8 cellular contexts compared by ENCODE assay signal in genomic region chr2:27322766-27323591, GRCh38. TPM values are rescaled to one million over a fixed set of nuclear protein-coding genes. Genes with fewer than 3 reads are reported as not detected.
DNase-seq lines count a peak whose midpoint lies in the region; ATAC-seq and TF ChIP-seq lines count a peak whose summit lies in the region.

Gene MPV17 (minus strand): TSS chr2:27323097. CDS start chr2:27322517, 580 bp downstream.

- H3K36me3 ChIP-seq in CD8-positive, alpha-beta T cell (ENCODE audit: insufficient read depth, low read length) = no peaks in the 10 kb centered on the region
- H3K36me3 ChIP-seq in lung (ENCODE audit: control insufficient read depth in 2 of 2, insufficient read depth in 2 of 2, low read length in 2 of 2) = peaks cover 9 to 13% of the 10 kb centered on the region in 2 donors

- H3K4me3 ChIP-seq in CD8-positive, alpha-beta T cell (ENCODE audit: low read depth, low read length) = peak within 1 kb of the TSS; percentile 81
- H3K4me3 ChIP-seq in lung = peak within 1 kb of the TSS; percentile 70

- peak within 1 kb of the TSS; percentile 99 for H3K4me3 Mint-ChIP-seq in CD8-positive, alpha-beta T cell

- DNase-seq in CD8-positive, alpha-beta T cell = peak; percentile 65 to 89 (median 84)
- DNase-seq in HPDE6-E6E7 (ENCODE audit: extremely low spot score) = peak; percentile 97
- DNase-seq in NK-92 (lab: John Stamatoyannopoulos, UW; ENCODE audit: unreplicated experiment) = peak; percentile 15
- DNase-seq in activated CD8-positive, alpha-beta memory T cell treated with anti-CD3 and anti-CD28 coated beads for 1 hour (ENCODE audit: extremely low read depth in 1 of 2, low read depth in 1 of 2) = peak; percentile 63 to 77
- DNase-seq in effector CD4-positive, alpha-beta T cell = peak; percentile 83
- peak; percentile 94 for DNase-seq in lung (ENCODE audit: low spot score)
- peak; percentile 77 to 89 (median 84) for DNase-seq in stimulated activated CD4-positive, alpha-beta T cell treated with anti-CD3 and anti-CD28 coated beads, TNF-alpha, amount 100 ng/mL, for 24 hours (ENCODE audit: low read depth in 3 of 3)

- H3K27ac Mint-ChIP-seq in CD8-positive, alpha-beta T cell = peak within 1 kb of the TSS; percentile 99

- TF ChIP-seq CTCF in CD8-positive, alpha-beta T cell (IDR thresholded peaks at IDR 0.05) = no peak
- TF ChIP-seq CTCF in lung (IDR thresholded peaks at IDR 0.05; ENCODE audit: control extremely low read depth, extremely low read depth) = no peak

- POLR2A ChIA-PET in CD8-positive, alpha-beta T cell (lab: Charles Lee) = interaction anchor here (0.5 to 2.7 kb wide), 13 partner anchors 9 to 1571 kb away, joined by 3 to 13 read pairs (median 4); partner anchors contain the start of genes EIF2B4, GTF3C2, PPM1G and SLC4A1AP

- ATAC-seq in CD8-positive, alpha-beta T cell = peak; percentile 96
- ATAC-seq in GM19463 (IDR thresholded peaks at IDR 0.05; ENCODE audit: unreplicated experiment) (peak; percentile 96), lung (ENCODE audit: insufficient read depth, low FRiP score) (peak; percentile 91)

- no peaks in the 10 kb centered on the region for H3K27me3 ChIP-seq in CD8-positive, alpha-beta T cell (ENCODE audit: insufficient read depth, low read length)
- no peaks in the 10 kb centered on the region for H3K27me3 ChIP-seq in lung (ENCODE audit: control insufficient read depth, insufficient read depth)

- peaks cover 9% of the 10 kb centered on the region for H3K4me1 ChIP-seq in CD8-positive, alpha-beta T cell (ENCODE audit: insufficient read depth, low read length)
- peaks cover 12 to 23% of the 10 kb centered on the region in 2 donors for H3K4me1 ChIP-seq in lung (ENCODE audit: control insufficient read depth in 2 of 2, insufficient read depth in 2 of 2, low read length in 2 of 2)

- CTCF ChIA-PET in CD8-positive, alpha-beta T cell (lab: Charles Lee) = interaction anchor here (0.5 to 2.4 kb wide), 7 partner anchors 9 to 43 kb away, joined by 3 to 11 read pairs (median 4); no protein-coding TSS in a partner anchor

- no peaks in the 10 kb centered on the region for H3K9me3 Mint-ChIP-seq in CD8-positive, alpha-beta T cell

- peak within 1 kb of the TSS; percentile 89 for H3K27ac ChIP-seq in CD8-positive, alpha-beta T cell (ENCODE audit: low read depth, low read length)
- peak within 1 kb of the TSS; percentile 91 to 97 for H3K27ac ChIP-seq in lung (ENCODE audit: low read depth in 1 of 2, low read length in 1 of 2)

- intact Hi-C loops in CD8-positive, alpha-beta T cell (cut with DNase I, micrococcal nuclease) = loop anchor here (1.0 to 5.0 kb wide), 13 partner anchors 20 to 291 kb away; partner anchors contain the start of genes ATRAID (in 2 of the 2), EIF2B4 (in 2 of the 2), GTF3C2 (in 2 of the 2) and IFT172 (in 2 of the 2)

- WGBS in lung, 2 donors = 0% methylated on average over 39 of the region's 39 CpGs

- H3K36me3 Mint-ChIP-seq in CD8-positive, alpha-beta T cell = peaks cover 33% of the 10 kb centered on the region

- H3K27me3 Mint-ChIP-seq in CD8-positive, alpha-beta T cell (ENCODE audit: low read depth) = no peaks in the 10 kb centered on the region

- H3K9me3 ChIP-seq in CD8-positive, alpha-beta T cell (ENCODE audit: low read length) = no peaks in the 10 kb centered on the region
- H3K9me3 ChIP-seq in lung (ENCODE audit: control insufficient read depth in 2 of 2, insufficient read depth in 1 of 2, low read length in 1 of 2) = no peaks in the 10 kb centered on the region

- H3K4me1 Mint-ChIP-seq in CD8-positive, alpha-beta T cell (ENCODE audit: low read depth) = peaks cover 25% of the 10 kb centered on the region

RNA-seq across cellular contexts. Expression of gene MPV17, which starts in this region (rescaled TPM):
- total RNA-seq in CD8-positive, alpha-beta T cell = 10 to 100 TPM; 23.6 to 26.0 TPM
- 100 to 1,000 TPM in 1 of 2 donors, 10 to 100 TPM in 1; 42.1 to 103 TPM for total RNA-seq in lung
- 100 to 1,000 TPM in 1 of 2 donors, 10 to 100 TPM in 1; 94.5 to 224 TPM for polyA plus RNA-seq in lung

Comparison
In these comparisons a context has a peak if more than half of its experiments do, and no peak if none do; other contexts are left out.
1. Peak in every context shown above with its lines: DNase-seq, ATAC-seq, H3K4me3 ChIP-seq and H3K27ac ChIP-seq.
2. DNase-seq: peak in every context shown above with its lines; median percentile 97 in HPDE6-E6E7; 94 in lung; 84 in CD8-positive, alpha-beta T cell; 84 in stimulated activated CD4-positive, alpha-beta T cell treated with anti-CD3 and anti-CD28 coated beads, TNF-alpha, amount 100 ng/mL, for 24 hours; 83 in effector CD4-positive, alpha-beta T cell; 70 in activated CD8-positive, alpha-beta memory T cell treated with anti-CD3 and anti-CD28 coated beads for 1 hour; 15 in NK-92.